In the genomic region with DNA sequence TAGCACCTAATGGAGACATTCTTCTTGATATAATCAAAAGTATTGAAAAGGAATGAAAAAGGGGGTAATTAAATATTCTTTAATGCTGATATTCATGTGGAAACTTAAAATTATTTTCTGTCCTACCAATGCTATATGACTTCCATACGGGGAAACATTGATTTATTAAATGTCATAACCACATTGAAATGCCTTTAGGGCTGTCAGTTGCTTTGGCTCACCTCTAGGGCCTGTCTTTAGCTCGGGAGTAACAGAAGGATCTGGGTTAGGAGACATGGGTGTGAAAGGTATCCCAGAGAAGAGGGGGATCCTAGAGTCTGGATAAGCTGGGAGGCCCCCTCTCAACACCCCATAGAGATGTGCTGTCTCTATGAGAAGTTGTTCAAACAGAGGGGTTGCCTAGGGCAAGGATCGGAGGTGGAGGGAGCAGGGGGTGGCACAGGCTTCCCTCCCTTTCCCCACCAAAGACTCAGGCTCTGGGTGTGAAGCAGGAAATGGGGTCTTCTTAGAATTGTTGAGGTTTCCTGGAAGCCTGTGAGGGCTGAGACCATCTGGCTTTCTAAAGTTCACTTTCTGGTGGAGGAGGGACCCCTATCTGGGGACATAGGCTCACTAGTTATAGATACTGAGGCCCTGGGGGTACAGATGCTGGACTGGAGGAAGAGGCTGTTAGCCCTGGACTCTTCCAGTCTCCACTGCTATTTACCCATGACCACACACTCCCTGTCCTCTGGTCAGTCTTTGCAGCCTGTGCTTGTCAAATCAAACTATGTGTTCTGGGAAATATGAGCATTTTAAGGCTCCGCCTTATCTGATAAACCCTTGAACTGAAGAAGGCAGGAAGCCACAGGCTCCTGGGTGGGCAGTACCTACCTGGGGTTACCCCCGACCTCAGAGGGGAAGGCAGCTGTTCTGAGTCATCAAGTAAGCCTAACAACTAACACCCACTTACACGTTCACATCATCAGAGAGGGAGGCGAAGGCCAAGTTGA, we compare ENCODE assay signal across 8 cellular contexts. TPM values are rescaled to one million over a fixed set of nuclear protein-coding genes. Genes with fewer than 3 reads are reported as not detected.
DNase-seq lines count a peak whose midpoint lies in the region; ATAC-seq and TF ChIP-seq lines count a peak whose summit lies in the region.

No MANE protein-coding gene starts in this region.

- H3K79me2 ChIP-seq in OCI-LY7 (ENCODE audit: insufficient read depth, low read depth, low read length), result no peaks in the 10 kb centered on the region

- POLR2A ChIA-PET in OCI-LY7 (lab: Charles Lee), result no interaction called here

- H3K36me3 ChIP-seq in KOPT-K1 (ENCODE audit: insufficient read depth, low read length), result no peaks in the 10 kb centered on the region
- H3K36me3 ChIP-seq in WERI-Rb-1, result no peaks in the 10 kb centered on the region
- no peaks in the 10 kb centered on the region for H3K36me3 ChIP-seq in OCI-LY7 (ENCODE audit: insufficient read depth, low read length)

- H3K9me3 Mint-ChIP-seq in activated T-cell treated with anti-CD3 and anti-CD28 coated beads, Interleukin-2, amount 50 U/mL, for 4 hours, result no peaks in the 10 kb centered on the region
- no peaks in the 10 kb centered on the region for H3K9me3 Mint-ChIP-seq in natural killer cell

- H3K4me3 ChIP-seq in WERI-Rb-1 (ENCODE audit: low read depth, low read length) (no peak overlapping the region), OCI-LY7 (ENCODE audit: low read depth, low read length, poor library complexity, severe bottlenecking) (no peak overlapping the region)

- H3K27ac ChIP-seq in KOPT-K1 (ENCODE audit: low read depth, low read length, poor library complexity, severe bottlenecking) (peak overlapping the region; percentile 97), WERI-Rb-1 (no peak overlapping the region), OCI-LY7 (ENCODE audit: low read depth, low read length, poor library complexity, severe bottlenecking) (no peak overlapping the region)

- no peaks in the 10 kb centered on the region for H3K36me3 Mint-ChIP-seq in activated T-cell treated with anti-CD3 and anti-CD28 coated beads, Interleukin-2, amount 50 U/mL, for 4 hours (ENCODE audit: insufficient read depth)
- no peaks in the 10 kb centered on the region for H3K36me3 Mint-ChIP-seq in natural killer cell

- H3K27ac Mint-ChIP-seq in natural killer cell, result peak overlapping the region; percentile 94 to 95

- no peaks in the 10 kb centered on the region for H3K27me3 ChIP-seq in WERI-Rb-1 (ENCODE audit: insufficient read depth, low read depth, severe bottlenecking)

- H3K4me1 ChIP-seq in OCI-LY7 (ENCODE audit: insufficient read depth, low read length, poor library complexity, severe bottlenecking), result no peaks in the 10 kb centered on the region

- no peak for TF ChIP-seq CTCF in GM20000 (IDR thresholded peaks at IDR 0.05; ENCODE audit: extremely low read depth, missing control alignments)
- no peak for TF ChIP-seq CTCF in natural killer cell (IDR thresholded peaks at IDR 0.05)
- TF ChIP-seq CTCF in WERI-Rb-1 (IDR thresholded peaks at IDR 0.05; ENCODE audit: low read depth, low read length), result no peak
- TF ChIP-seq CTCF in OCI-LY7 (conservative IDR thresholded peaks at IDR 0.05; ENCODE audit: low read length), result no peak

- DNase-seq in GM20000 (ENCODE audit: low spot score) (peak; percentile 36), natural killer cell (peak; percentile 67), WERI-Rb-1 (no peak), NCI-H1417 treated with DMSO at 0.1 percent for 48 hours (lab: John Stamatoyannopoulos, UW) (no peak), OCI-LY7 (ENCODE audit: low spot score) (no peak)
- peak; percentile 69 for DNase-seq in activated T-cell treated with anti-CD3 and anti-CD28 coated beads, Interleukin-2, amount 50 U/mL, for 4 hours

- no peaks in the 10 kb centered on the region for H3K9me2 ChIP-seq in OCI-LY7 (ENCODE audit: insufficient read depth, low read length)

- intact Hi-C loops in natural killer cell (cut with micrococcal nuclease) (loop anchor here (1.0 to 2.0 kb wide), 2 partner anchors 56 to 114 kb away; a partner anchor contains a TSS), OCI-LY7 (cut with micrococcal nuclease; ENCODE audit: unreplicated experiment) (no loop called here)

- CTCF ChIA-PET in OCI-LY7 (lab: Charles Lee; ENCODE audit: unreplicated experiment), result no interaction called here

- H3K27me3 Mint-ChIP-seq in activated T-cell treated with anti-CD3 and anti-CD28 coated beads, Interleukin-2, amount 50 U/mL, for 4 hours (ENCODE audit: low read depth), result no peaks in the 10 kb centered on the region
- no peaks in the 10 kb centered on the region for H3K27me3 Mint-ChIP-seq in natural killer cell (ENCODE audit: low read depth in 2 of 2)

- peaks cover 37% of the 10 kb centered on the region for H3K4me1 Mint-ChIP-seq in activated T-cell treated with anti-CD3 and anti-CD28 coated beads, Interleukin-2, amount 50 U/mL, for 4 hours (ENCODE audit: low read depth)
- H3K4me1 Mint-ChIP-seq in natural killer cell, result peaks cover 60 to 64% of the 10 kb centered on the region in 2 donors

- no peak overlapping the region for H2AFZ ChIP-seq in OCI-LY7 (ENCODE audit: low read length)

- no peak overlapping the region for H3K4me2 ChIP-seq in OCI-LY7 (ENCODE audit: low read length)

- H3K9me3 ChIP-seq in KOPT-K1 (ENCODE audit: insufficient read depth, low read length, poor library complexity, severe bottlenecking) (no peaks in the 10 kb centered on the region), WERI-Rb-1 (ENCODE audit: severe bottlenecking) (no peaks in the 10 kb centered on the region), OCI-LY7 (ENCODE audit: low read length) (no peaks in the 10 kb centered on the region)

- no peaks in the 10 kb centered on the region for H4K20me1 ChIP-seq in OCI-LY7 (ENCODE audit: insufficient read depth, low read length)

- no TSS peak for BruUV-seq in OCI-LY7 (replicated peaks; lab: Mats Ljungman, UMichigan)

- ATAC-seq in activated T-cell treated with anti-CD3 and anti-CD28 coated beads, Interleukin-2, amount 50 U/mL, for 4 hours, result peak; percentile 98
- peak; percentile 95 to 99 (median 96) for ATAC-seq in natural killer cell
- ATAC-seq in GM21526 (IDR thresholded peaks at IDR 0.05; ENCODE audit: low FRiP score, unreplicated experiment), result no peak

- H3K4me3 Mint-ChIP-seq in activated T-cell treated with anti-CD3 and anti-CD28 coated beads, Interleukin-2, amount 50 U/mL, for 4 hours, result peak overlapping the region; percentile 39
- H3K4me3 Mint-ChIP-seq in natural killer cell, result peak overlapping the region; percentile 78

RNA-seq across cellular contexts. Expression of a gene that starts 55.8 kb away (rescaled TPM):
- 10 to 100 TPM; 49.2 to 56.9 (median 53.8) TPM for total RNA-seq in activated T-cell treated with anti-CD3 and anti-CD28 coated beads, Interleukin-2, amount 50 U/mL, for 4 hours
- total RNA-seq in natural killer cell (10 to 100 TPM; 62.1 to 86.7 (median 69.6) TPM), OCI-LY7 (2022) (not detected in 2 replicates)
- 0.60 TPM in 1 of 2 replicates, not detected in the other for total RNA-seq in OCI-LY7 (2014; rRNA removed; shearing (Covaris generic))

Comparison
In these comparisons a context has a peak if more than half of its experiments do, and no peak if none do; other contexts are left out.
1. DNase-seq: peak in GM20000 (single experiment), activated T-cell treated with anti-CD3 and anti-CD28 coated beads, Interleukin-2, amount 50 U/mL, for 4 hours (single experiment) and natural killer cell (single experiment); none in WERI-Rb-1 (single experiment), NCI-H1417 treated with DMSO at 0.1 percent for 48 hours (single experiment) and OCI-LY7 (single experiment).
2. RNA of a gene that starts 55.8 kb away (total RNA-seq): 62.1 to 86.7 TPM in natural killer cell and 49.2 to 56.9 TPM in activated T-cell treated with anti-CD3 and anti-CD28 coated beads, Interleukin-2, amount 50 U/mL, for 4 hours; 0.60 TPM in OCI-LY7; every median in the first group is over 10 times any median in the second.